8 cellular contexts compared by ENCODE assay signal in genomic region chr4:6986781-6987565, GRCh38.
DNase-seq lines count a peak whose midpoint lies in the region; ATAC-seq lines count a peak whose summit lies in the region.

No MANE protein-coding gene starts in this region.

- peak; percentile 97 for DNase-seq in Ammon's horn (ENCODE audit: low spot score)
- peak; percentile 52 for DNase-seq in NCI-H446 treated with DMSO at 0.1 percent for 48 hours (lab: John Stamatoyannopoulos, UW)
- DNase-seq in activated CD4-positive, alpha-beta T cell treated with anti-CD3 and anti-CD28 coated beads for 1 hour: peak; percentile 88
- peak; percentile 73 to 80 for DNase-seq in cerebellar nuclear complex (lab: John Stamatoyannopoulos, UW)
- DNase-seq in kidney tubule cell (ENCODE audit: low spot score): peak; percentile 93
- DNase-seq in stimulated activated CD4-positive, alpha-beta T cell treated with anti-CD3 and anti-CD28 coated beads, Interleukin-15, amount 100 ng/mL, for 48 hours (ENCODE audit: low read depth in 2 of 2): peak; percentile 86 to 92

- peak; percentile 76 for ATAC-seq in GM19035 (IDR thresholded peaks at IDR 0.05; ENCODE audit: unreplicated experiment)
- peak; percentile 79 for ATAC-seq in HG03342 (IDR thresholded peaks at IDR 0.05; ENCODE audit: unreplicated experiment)

Comparison
In these comparisons a context has a peak if more than half of its experiments do, and no peak if none do; other contexts are left out.
1. Peak in every context shown above with its lines: DNase-seq and ATAC-seq.